13 cellular contexts compared by ENCODE assay signal in the genomic region with DNA sequence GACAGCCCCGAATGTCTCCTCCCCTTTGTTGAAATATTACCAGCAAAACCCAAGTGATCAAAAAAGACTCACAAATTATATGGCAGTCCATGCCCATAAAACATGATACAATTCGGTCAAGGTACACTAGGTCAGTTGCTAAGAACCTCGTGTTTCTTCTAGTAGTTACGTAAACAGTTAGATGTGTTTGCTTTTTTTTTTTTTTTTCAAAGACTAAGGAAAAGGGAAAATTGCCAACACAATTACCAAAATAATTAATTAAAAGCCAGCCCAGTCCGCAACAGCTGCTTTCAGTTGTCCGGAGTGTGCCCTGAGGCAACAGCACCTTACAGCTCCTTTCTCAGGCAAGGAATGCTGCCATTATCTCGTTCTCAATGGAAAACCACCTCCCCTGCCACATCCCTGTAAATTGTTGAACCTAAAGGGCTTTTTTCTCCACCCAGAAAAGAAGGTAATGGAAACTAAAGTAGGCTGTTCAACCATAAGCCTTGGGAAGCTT.
DNase-seq lines count a peak whose midpoint lies in the region; ATAC-seq and TF ChIP-seq lines count a peak whose summit lies in the region.
"Had no signal": no experiment of that assay in that cellular context is flagged by ENCODE, and none has a peak within 500 bp of the region (broad histone marks: within the 10 kb centered on the region; RNA-seq: fewer than 3 reads in every experiment).

No MANE protein-coding gene starts in this region.

- no peak overlapping the region for H3K27ac Mint-ChIP-seq in WTC11

- H3K4me1 Mint-ChIP-seq in WTC11 = peaks cover 20% of the 10 kb centered on the region

- no peak for TF ChIP-seq CTCF in WTC11 (IDR thresholded peaks at IDR 0.05)
- no peak for TF ChIP-seq CTCF in mucosa of descending colon (IDR thresholded peaks at IDR 0.05)
- TF ChIP-seq CTCF in OCI-LY7 (conservative IDR thresholded peaks at IDR 0.05; ENCODE audit: low read length) = no peak

- no peaks in the 10 kb centered on the region for H3K9me3 Mint-ChIP-seq in WTC11

- no peaks in the 10 kb centered on the region for H3K9me2 ChIP-seq in OCI-LY7 (ENCODE audit: insufficient read depth, low read length)

- peak; percentile 64 for DNase-seq in H4 (ENCODE audit: low spot score)
- peak; percentile 30 for DNase-seq in NCI-H1417 treated with DMSO at 0.1 percent for 48 hours (lab: John Stamatoyannopoulos, UW)
- DNase-seq in WTC11 (ENCODE audit: low spot score) = peak; percentile 19
- peak in 2 of 3 donors; percentile 33 to 60 for DNase-seq in mucosa of descending colon
- DNase-seq in HCEC 1CT = no peak
- DNase-seq in activated CD4-positive, CD25-positive, alpha-beta regulatory T cell treated with anti-CD3 and anti-CD28 coated beads, Interleukin-2, amount 50 U/mL, for 72 hours = no peak
- DNase-seq in OCI-LY7 (ENCODE audit: low spot score) = no peak
- DNase-seq: activated T-cell treated with anti-CD3 and anti-CD28 coated beads for 4 hours, heart right ventricle, NCI-H1048, nucleus accumbens had no signal

- H3K4me2 ChIP-seq in OCI-LY7 (ENCODE audit: low read length) = no peak overlapping the region

- no TSS peak for BruUV-seq in OCI-LY7 (replicated peaks; lab: Mats Ljungman, UMichigan)

- no peak overlapping the region for H2AFZ ChIP-seq in OCI-LY7 (ENCODE audit: low read length)

- no peak overlapping the region for H3K27ac ChIP-seq in OCI-LY7 (ENCODE audit: low read depth, low read length, poor library complexity, severe bottlenecking)
- H3K27ac ChIP-seq: heart right ventricle had no signal

- H3K79me2 ChIP-seq in OCI-LY7 (ENCODE audit: insufficient read depth, low read depth, low read length) = no peaks in the 10 kb centered on the region

- H3K4me3 ChIP-seq in mucosa of descending colon (no peak overlapping the region), OCI-LY7 (ENCODE audit: low read depth, low read length, poor library complexity, severe bottlenecking) (no peak overlapping the region)
- H3K4me3 ChIP-seq: heart right ventricle had no signal

- H3K36me3 ChIP-seq in mucosa of descending colon (ENCODE audit: low read depth) (no peaks in the 10 kb centered on the region), OCI-LY7 (ENCODE audit: insufficient read depth, low read length) (no peaks in the 10 kb centered on the region)
- H3K36me3 ChIP-seq: heart right ventricle had no signal

- ATAC-seq in WTC11 (peak; percentile 66), mucosa of descending colon (peak; percentile 97), GM21447 (IDR thresholded peaks at IDR 0.05; ENCODE audit: unreplicated experiment) (no peak)
- ATAC-seq: esophagus mucosa, heart right ventricle had no signal

- intact Hi-C loops in mucosa of descending colon (cut with DNase I, micrococcal nuclease) (no loop called here), OCI-LY7 (cut with micrococcal nuclease; ENCODE audit: unreplicated experiment) (no loop called here)

- H3K4me1 ChIP-seq in mucosa of descending colon (ENCODE audit: low read depth) = peaks cover 14% of the 10 kb centered on the region
- H3K4me1 ChIP-seq in OCI-LY7 (ENCODE audit: insufficient read depth, low read length, poor library complexity, severe bottlenecking) = no peaks in the 10 kb centered on the region
- H3K4me1 ChIP-seq: heart right ventricle had no signal

- POLR2A ChIA-PET in WTC11 (lab: Charles Lee) (no interaction called here), OCI-LY7 (lab: Charles Lee) (interaction anchor here (1.2 kb wide), 1 partner anchor 88 kb away, joined by 3 read pairs; no protein-coding TSS in a partner anchor)

- CTCF ChIA-PET in WTC11 (lab: Charles Lee) = interaction anchor here (0.6 to 0.9 kb wide), 2 partner anchors 38 to 40 kb away, joined by 3 read pairs; no protein-coding TSS in a partner anchor
- CTCF ChIA-PET in OCI-LY7 (lab: Charles Lee; ENCODE audit: unreplicated experiment) = no interaction called here

- H3K36me3 Mint-ChIP-seq in WTC11 = no peaks in the 10 kb centered on the region

- no peaks in the 10 kb centered on the region; the same call in 1 of the 2 replicates for H3K27me3 Mint-ChIP-seq in WTC11 (ENCODE audit: low read depth)

- no peaks in the 10 kb centered on the region for H3K9me3 ChIP-seq in mucosa of descending colon
- H3K9me3 ChIP-seq in OCI-LY7 (ENCODE audit: low read length) = 0 out of 2 replicates have a peak, but pooled peaks cover 8% of the 10 kb centered on the region

- H3K4me3 Mint-ChIP-seq in WTC11 = no peak overlapping the region

- no peaks in the 10 kb centered on the region for H4K20me1 ChIP-seq in OCI-LY7 (ENCODE audit: insufficient read depth, low read length)

TF ChIP-seq in WTC11, 78 proteins besides CTCF, POLR2A, EP300 and RAD21:
- TF ChIP-seq, protein P1, sequence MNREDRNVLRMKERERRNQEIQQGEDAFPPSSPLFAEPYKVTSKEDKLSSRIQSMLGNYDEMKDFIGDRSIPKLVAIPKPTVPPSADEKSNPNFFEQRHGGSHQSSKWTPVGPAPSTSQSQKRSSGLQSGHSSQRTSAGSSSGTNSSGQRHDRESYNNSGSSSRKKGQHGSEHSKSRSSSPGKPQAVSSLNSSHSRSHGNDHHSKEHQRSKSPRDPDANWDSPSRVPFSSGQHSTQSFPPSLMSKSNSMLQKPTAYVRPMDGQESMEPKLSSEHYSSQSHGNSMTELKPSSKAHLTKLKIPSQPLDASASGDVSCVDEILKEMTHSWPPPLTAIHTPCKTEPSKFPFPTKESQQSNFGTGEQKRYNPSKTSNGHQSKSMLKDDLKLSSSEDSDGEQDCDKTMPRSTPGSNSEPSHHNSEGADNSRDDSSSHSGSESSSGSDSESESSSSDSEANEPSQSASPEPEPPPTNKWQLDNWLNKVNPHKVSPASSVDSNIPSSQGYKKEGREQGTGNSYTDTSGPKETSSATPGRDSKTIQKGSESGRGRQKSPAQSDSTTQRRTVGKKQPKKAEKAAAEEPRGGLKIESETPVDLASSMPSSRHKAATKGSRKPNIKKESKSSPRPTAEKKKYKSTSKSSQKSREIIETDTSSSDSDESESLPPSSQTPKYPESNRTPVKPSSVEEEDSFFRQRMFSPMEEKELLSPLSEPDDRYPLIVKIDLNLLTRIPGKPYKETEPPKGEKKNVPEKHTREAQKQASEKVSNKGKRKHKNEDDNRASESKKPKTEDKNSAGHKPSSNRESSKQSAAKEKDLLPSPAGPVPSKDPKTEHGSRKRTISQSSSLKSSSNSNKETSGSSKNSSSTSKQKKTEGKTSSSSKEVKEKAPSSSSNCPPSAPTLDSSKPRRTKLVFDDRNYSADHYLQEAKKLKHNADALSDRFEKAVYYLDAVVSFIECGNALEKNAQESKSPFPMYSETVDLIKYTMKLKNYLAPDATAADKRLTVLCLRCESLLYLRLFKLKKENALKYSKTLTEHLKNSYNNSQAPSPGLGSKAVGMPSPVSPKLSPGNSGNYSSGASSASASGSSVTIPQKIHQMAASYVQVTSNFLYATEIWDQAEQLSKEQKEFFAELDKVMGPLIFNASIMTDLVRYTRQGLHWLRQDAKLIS (CRISPR knock-in tag; IDR thresholded peaks at IDR 0.05; ENCODE audit: borderline replicate concordance) = no peak
- TF ChIP-seq CREM (CRISPR knock-in tag; IDR thresholded peaks at IDR 0.05) = no peak

Comparison
In these comparisons a context has a peak if more than half of its experiments do, and no peak if none do; other contexts are left out.
1. DNase-seq: peak in H4 (single experiment), NCI-H1417 treated with DMSO at 0.1 percent for 48 hours (single experiment), WTC11 (single experiment) and mucosa of descending colon (2 of 3); none in HCEC 1CT (single experiment), activated CD4-positive, CD25-positive, alpha-beta regulatory T cell treated with anti-CD3 and anti-CD28 coated beads, Interleukin-2, amount 50 U/mL, for 72 hours (single experiment) and OCI-LY7 (single experiment).